In the genomic region with DNA sequence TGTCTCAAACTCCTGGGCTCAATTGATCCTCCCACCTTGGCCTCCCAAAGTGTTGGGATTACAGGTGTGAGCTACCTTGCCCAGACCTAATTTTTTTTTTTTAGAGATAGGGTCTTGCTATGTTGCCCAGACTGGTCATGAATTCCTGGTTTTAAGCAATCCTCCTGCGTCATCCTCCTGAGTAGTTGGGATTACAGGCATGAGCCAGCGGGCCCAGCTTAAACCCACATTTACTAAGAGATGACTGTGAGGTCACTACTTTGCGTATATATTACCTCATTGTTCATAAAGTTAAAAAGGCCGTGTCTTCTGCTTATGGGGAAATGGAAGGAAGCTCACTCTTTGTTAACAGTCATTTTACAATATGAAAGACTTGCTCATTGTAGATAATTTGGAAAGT, we compare ENCODE assay signal across 11 cellular contexts. TPM values are rescaled to one million over a fixed set of nuclear protein-coding genes. Genes with fewer than 3 reads are reported as not detected.
DNase-seq lines count a peak whose midpoint lies in the region; ATAC-seq, FAIRE-seq and TF ChIP-seq lines count a peak whose summit lies in the region.
"Had no signal": no experiment of that assay in that cellular context is flagged by ENCODE, and none has a peak within 500 bp of the region (broad histone marks: within the 10 kb centered on the region; RNA-seq: fewer than 3 reads in every experiment).

No MANE protein-coding gene starts in this region.

- H3K18ac ChIP-seq in IMR-90 (ENCODE audit: low read depth, low read length) = no peak overlapping the region

- TF ChIP-seq CTCF in AG10803 (conservative IDR thresholded peaks at IDR 0.05; ENCODE audit: low read length) = no peak
- no peak for TF ChIP-seq CTCF in IMR-90 (conservative IDR thresholded peaks at IDR 0.05; ENCODE audit: low read depth, low read length)
- TF ChIP-seq CTCF in astrocyte (IDR thresholded peaks at IDR 0.05; ENCODE audit: insufficient read depth, low read depth, low read length) = no peak
- no peak for TF ChIP-seq CTCF in nephron progenitor cell (IDR thresholded peaks at IDR 0.05)
- TF ChIP-seq CTCF in GM10248 (IDR thresholded peaks at IDR 0.05; ENCODE audit: control extremely low read depth, extremely low read depth, low read depth, missing control alignments) = no peak

- in situ Hi-C loops in IMR-90 (cut with MboI; ENCODE audit: low sequenced_read_pairs) = no loop called here

- dilution Hi-C loops in IMR-90 (cut with HindIII; ENCODE audit: low sequenced_read_pairs, unreplicated experiment) = no loop called here

- POLR2A ChIA-PET in IMR-90 (lab: Charles Lee; ENCODE audit: unreplicated experiment) = no interaction called here
- POLR2A ChIA-PET in naive thymus-derived CD4-positive, alpha-beta T cell (lab: Charles Lee) = interaction anchor here (1.0 to 12.5 kb wide), 5 partner anchors 13 to 242 kb away, joined by 3 to 637 read pairs (median 4); no protein-coding TSS in a partner anchor
- POLR2A ChIA-PET in GM10248 (lab: Yijun Ruan, JAX) = no interaction called here

- no peak overlapping the region for H3K23ac ChIP-seq in IMR-90 (ENCODE audit: low read depth, low read length)

- no peak overlapping the region for H3K4me3 Mint-ChIP-seq in astrocyte (ENCODE audit: unreplicated experiment)
- H3K4me3 Mint-ChIP-seq in naive thymus-derived CD4-positive, alpha-beta T cell = peak overlapping the region; percentile 62 to 99 (median 92)
- H3K4me3 Mint-ChIP-seq in nephron progenitor cell = no peak overlapping the region

- H3K27me3 ChIP-seq in IMR-90 (ENCODE audit: control insufficient read depth, insufficient read depth, low read length) = no peaks in the 10 kb centered on the region
- no peaks in the 10 kb centered on the region for H3K27me3 ChIP-seq in astrocyte (ENCODE audit: insufficient read depth, low read length)
- H3K27me3 ChIP-seq in naive thymus-derived CD4-positive, alpha-beta T cell (ENCODE audit: control insufficient read depth in 2 of 2, insufficient read depth in 2 of 2, low read length in 2 of 2) = no peaks in the 10 kb centered on the region

- H3K27ac ChIP-seq in IMR-90 (ENCODE audit: insufficient read depth, low read length) (no peak overlapping the region), astrocyte (ENCODE audit: low read depth, low read length) (no peak overlapping the region)
- H3K27ac ChIP-seq in naive thymus-derived CD4-positive, alpha-beta T cell (ENCODE audit: low read depth, low read length) = peak overlapping the region; percentile 94

- H3K27ac Mint-ChIP-seq in astrocyte (ENCODE audit: unreplicated experiment) = peak overlapping the region; percentile 5
- H3K27ac Mint-ChIP-seq in naive thymus-derived CD4-positive, alpha-beta T cell = peak overlapping the region; percentile 97 to 100 (median 99)
- no peak overlapping the region for H3K27ac Mint-ChIP-seq in nephron progenitor cell

- no peaks in the 10 kb centered on the region for H3K9me3 Mint-ChIP-seq in astrocyte (ENCODE audit: unreplicated experiment)
- H3K9me3 Mint-ChIP-seq in naive thymus-derived CD4-positive, alpha-beta T cell = peaks cover 0 to 5% (median 0%) of the 10 kb centered on the region in 11 donors
- no peaks in the 10 kb centered on the region for H3K9me3 Mint-ChIP-seq in nephron progenitor cell

- FAIRE-seq in astrocyte (lab: Jason Lieb, UNC) = no peak
- FAIRE-seq: keratinocyte had no signal

- no peak overlapping the region for H4K8ac ChIP-seq in IMR-90 (ENCODE audit: low read depth in 2 of 2, low read length in 2 of 2)

- intact Hi-C loops in IMR-90 (cut with micrococcal nuclease) = no loop called here
- intact Hi-C loops in naive thymus-derived CD4-positive, alpha-beta T cell (cut with micrococcal nuclease) = loop anchor here (1.0 to 10.0 kb wide), 8 partner anchors 9 to 893 kb away; partner anchors contain the start of genes C1QTNF9 (in 1 of the 2), PARP4 (in 1 of the 2) and SPATA13 (in 1 of the 2)

- H3K4me2 ChIP-seq in IMR-90 (ENCODE audit: low read depth, low read length) = no peak overlapping the region
- H3K4me2 ChIP-seq in astrocyte (ENCODE audit: low read length) = no peak overlapping the region

- no peak overlapping the region for H2AFZ ChIP-seq in IMR-90 (replicated peaks; ENCODE audit: low read length, poor library complexity)
- H2AFZ ChIP-seq in astrocyte (ENCODE audit: low read depth, low read length) = no peak overlapping the region

- H2BK15ac ChIP-seq in IMR-90 (ENCODE audit: low read depth, low read length) = no peak overlapping the region

- no peak overlapping the region for H3K4me3 ChIP-seq in AG10803 (ENCODE audit: low read length)
- H3K4me3 ChIP-seq in IMR-90 (ENCODE audit: insufficient read depth, low read depth, low read length) = no peak overlapping the region
- H3K4me3 ChIP-seq in astrocyte (ENCODE audit: insufficient read depth, low read depth, low read length) = no peak overlapping the region
- H3K4me3 ChIP-seq in naive thymus-derived CD4-positive, alpha-beta T cell (ENCODE audit: low read length) = peak overlapping the region; percentile 56

- no peak overlapping the region for H3K56ac ChIP-seq in IMR-90 (ENCODE audit: extremely low read depth, insufficient read depth, low read length)

- no peak overlapping the region for H2AK9ac ChIP-seq in IMR-90 (replicated peaks; ENCODE audit: low read depth, low read length, poor library complexity)

- BruUV-seq in IMR-90 (replicated peaks; lab: Mats Ljungman, UMichigan) = no TSS peak

- H3K36me3 ChIP-seq in IMR-90 (ENCODE audit: control insufficient read depth, insufficient read depth, low read length) = no peaks in the 10 kb centered on the region
- H3K36me3 ChIP-seq in astrocyte (ENCODE audit: insufficient read depth, low read length) = no peaks in the 10 kb centered on the region
- H3K36me3 ChIP-seq in naive thymus-derived CD4-positive, alpha-beta T cell (ENCODE audit: control insufficient read depth in 2 of 3, insufficient read depth in 3 of 3, low read length in 3 of 3) = no peaks in the 10 kb centered on the region

- no peak overlapping the region for H2AK5ac ChIP-seq in IMR-90 (ENCODE audit: low read depth, low read length)

- no peak overlapping the region for H3K14ac ChIP-seq in IMR-90 (replicated peaks; ENCODE audit: low read depth, low read length)

- 0 out of 2 replicates have a peak, but pooled peaks cover 2% of the 10 kb centered on the region for H4K20me1 ChIP-seq in IMR-90 (ENCODE audit: insufficient read depth, low read length)
- no peaks in the 10 kb centered on the region for H4K20me1 ChIP-seq in astrocyte (ENCODE audit: insufficient read depth, low read length)

- no peak overlapping the region; the same call in 1 of the 2 replicates for H4K5ac ChIP-seq in IMR-90 (ENCODE audit: low read depth, low read length)

- H3K4me1 Mint-ChIP-seq in astrocyte (ENCODE audit: low read depth, unreplicated experiment) (peaks cover 29% of the 10 kb centered on the region), nephron progenitor cell (peaks cover 30% of the 10 kb centered on the region)
- peaks cover 66 to 97% (median 93%) of the 10 kb centered on the region in 7 donors for H3K4me1 Mint-ChIP-seq in naive thymus-derived CD4-positive, alpha-beta T cell

- WGBS in IMR-90 (ENCODE audit: extremely low coverage in 2 of 2, insufficient read length in 1 of 2), 2 experiments = no CpG with 5 or more reads among the region's 4 CpGs

- H3K27me3 Mint-ChIP-seq in astrocyte (ENCODE audit: low read depth, unreplicated experiment) (no peaks in the 10 kb centered on the region), nephron progenitor cell (ENCODE audit: low read depth, poor library complexity) (peaks cover 5% of the 10 kb centered on the region)
- peaks cover 0 to 3% (median 0%) of the 10 kb centered on the region in 5 donors for H3K27me3 Mint-ChIP-seq in naive thymus-derived CD4-positive, alpha-beta T cell

- CTCF ChIA-PET in IMR-90 (lab: Yijun Ruan, JAX) (interaction anchor here (0.8 to 0.9 kb wide), 2 partner anchors 11 to 163 kb away, joined by 3 to 5 read pairs; no protein-coding TSS in a partner anchor), GM10248 (lab: Yijun Ruan, JAX) (interaction anchor here (0.9 to 2.8 kb wide), 11 partner anchors 9 to 459 kb away, joined by 3 to 18 read pairs (median 5); no protein-coding TSS in a partner anchor)
- CTCF ChIA-PET in naive thymus-derived CD4-positive, alpha-beta T cell (lab: Charles Lee) = interaction anchor here (0.6 to 5.4 kb wide), 5 partner anchors 17 to 163 kb away, joined by 3 to 62 read pairs (median 5); no protein-coding TSS in a partner anchor

- no peak overlapping the region for H2BK20ac ChIP-seq in IMR-90 (ENCODE audit: low read depth, low read length)

- H3K9ac ChIP-seq in IMR-90 (ENCODE audit: low read depth, low read length) (no peak overlapping the region), astrocyte (ENCODE audit: low read length) (no peak overlapping the region)

- peaks cover 26 to 60% of the 10 kb centered on the region in 2 experiments; a peak in 3 of 4 replicates for H3K79me1 ChIP-seq in IMR-90 (ENCODE audit: low read depth in 1 of 2, low read length in 2 of 2)

- H4K91ac ChIP-seq in IMR-90 (ENCODE audit: insufficient read depth, low read depth, low read length) = no peak overlapping the region

- peak; percentile 7 for DNase-seq in AG10803 (ENCODE audit: low read depth)
- DNase-seq in IMR-90 = peak; percentile 60
- DNase-seq in astrocyte (ENCODE audit: low read depth) = no peak
- DNase-seq in naive thymus-derived CD4-positive, alpha-beta T cell = peak in 1 of 9 donors; percentile 7
- DNase-seq in nephron progenitor cell = no peak
- no peak for DNase-seq in GM10248 (ENCODE audit: extremely low spot score)
- DNase-seq in DMS53 treated with DMSO at 0.1 percent for 48 hours (lab: John Stamatoyannopoulos, UW; ENCODE audit: unreplicated experiment) = no peak
- DNase-seq in NCI-H1694 (lab: John Stamatoyannopoulos, UW) = no peak

- H3K9me3 ChIP-seq in IMR-90 (ENCODE audit: control insufficient read depth, insufficient read depth, low read length) (no peaks in the 10 kb centered on the region), astrocyte (ENCODE audit: insufficient read depth, low read depth, low read length) (no peaks in the 10 kb centered on the region)
- H3K9me3 ChIP-seq in naive thymus-derived CD4-positive, alpha-beta T cell (ENCODE audit: control insufficient read depth in 2 of 3, low read length in 3 of 3) = no peaks in the 10 kb centered on the region

- H3K36me3 Mint-ChIP-seq in astrocyte (ENCODE audit: low read depth, unreplicated experiment) (no peaks in the 10 kb centered on the region), nephron progenitor cell (ENCODE audit: low read depth) (no peaks in the 10 kb centered on the region)
- peaks cover 0 to 27% (median 0%) of the 10 kb centered on the region in 5 donors for H3K36me3 Mint-ChIP-seq in naive thymus-derived CD4-positive, alpha-beta T cell

- no peaks in the 10 kb centered on the region for H3K79me2 ChIP-seq in astrocyte (ENCODE audit: insufficient read depth, low read length)

- H3K4me1 ChIP-seq in IMR-90 (ENCODE audit: control insufficient read depth, insufficient read depth, low read length) (peaks cover 18% of the 10 kb centered on the region), astrocyte (ENCODE audit: insufficient read depth, low read length) (peaks cover 25% of the 10 kb centered on the region)
- H3K4me1 ChIP-seq in naive thymus-derived CD4-positive, alpha-beta T cell (ENCODE audit: control insufficient read depth in 2 of 2, insufficient read depth in 2 of 2, low read length in 2 of 2) = peaks cover 80 to 83% of the 10 kb centered on the region in 2 donors

- no peak for TF ChIP-seq POLR2A in IMR-90 (IDR thresholded peaks at IDR 0.05; ENCODE audit: low read depth, low read length)

- TF ChIP-seq RAD21 in IMR-90 (IDR thresholded peaks at IDR 0.05; ENCODE audit: low read length) = no peak

- ATAC-seq in IMR-90 (ENCODE audit: low read depth) = no peak
- ATAC-seq in naive thymus-derived CD4-positive, alpha-beta T cell = no peak

- H2BK5ac ChIP-seq in IMR-90 (ENCODE audit: low read depth, low read length, poor library complexity, severe bottlenecking) = no peak overlapping the region

- H3K4ac ChIP-seq in IMR-90 (ENCODE audit: low read depth, low read length) = no peak overlapping the region

- no peak overlapping the region for H2BK120ac ChIP-seq in IMR-90 (ENCODE audit: low read depth, low read length)

- peaks cover 19% of the 10 kb centered on the region; the same call in 1 of the 2 replicates for H3K9me1 ChIP-seq in IMR-90 (ENCODE audit: insufficient read depth, low read length)

RNA-seq across cellular contexts. Expression of gene C1QTNF9, which starts 39.6 kb away (rescaled TPM):
- total RNA-seq in IMR-90 (2012; rRNA removed) = under 0.01 and 0.18 TPM in 2 replicates
- polyA plus RNA-seq in IMR-90 (2012; rRNA removed) = 0.21 and 0.22 TPM in 2 replicates
- polyA plus RNA-seq in IMR-90 (2012; cell fraction: cytosol; rRNA removed) = 0.02 and 0.14 TPM in 2 replicates
- polyA plus RNA-seq in IMR-90 (2012; cell fraction: nucleus; rRNA removed; ENCODE audit: low replicate concordance) = 0.08 and 0.49 TPM in 2 replicates
- not detected in 2 replicates for total RNA-seq in astrocyte
- under 1 TPM in 1 of 5 experiments, not detected in 4; 0.19 TPM for total RNA-seq in naive thymus-derived CD4-positive, alpha-beta T cell
- not detected for polyA plus RNA-seq in naive thymus-derived CD4-positive, alpha-beta T cell
- total RNA-seq: epithelial cell of proximal tubule, osteoblast had no signal
- polyA plus RNA-seq: keratinocyte had no signal

Comparison
In these comparisons a context has a peak if more than half of its experiments do, and no peak if none do; other contexts are left out.
1. DNase-seq: peak in AG10803 (single experiment) and IMR-90 (single experiment); none in astrocyte (single experiment), nephron progenitor cell (single experiment), GM10248 (single experiment), DMS53 treated with DMSO at 0.1 percent for 48 hours (single experiment) and NCI-H1694 (single experiment).
2. H3K4me3 Mint-ChIP-seq: peak in naive thymus-derived CD4-positive, alpha-beta T cell (10 of 10); none in astrocyte (single experiment) and nephron progenitor cell (single experiment).